ENCODE assay signal across 23 cellular contexts in the genomic region with DNA sequence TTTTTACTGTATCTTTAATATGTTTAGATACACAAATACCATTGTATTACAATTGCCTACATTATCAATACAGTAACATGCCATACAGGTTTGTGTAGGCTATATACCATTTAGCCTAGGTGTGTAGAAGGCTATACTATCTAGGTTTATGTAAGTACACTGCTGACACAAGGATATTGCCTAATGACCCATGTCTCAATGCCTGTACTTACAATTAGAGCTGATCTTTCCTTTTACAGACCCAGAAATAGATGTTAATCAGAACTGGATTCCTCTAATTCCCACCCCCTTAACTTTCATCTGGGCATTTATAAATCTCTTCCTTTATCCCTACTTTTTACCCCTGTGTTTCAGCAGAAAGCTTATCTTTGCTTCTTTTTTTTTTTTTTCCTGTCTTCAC.
DNase-seq lines count a peak whose midpoint lies in the region; ATAC-seq, FAIRE-seq and TF ChIP-seq lines count a peak whose summit lies in the region.
"Had no signal": no experiment of that assay in that cellular context is flagged by ENCODE, and none has a peak within 500 bp of the region (broad histone marks: within the 10 kb centered on the region; RNA-seq: fewer than 3 reads in every experiment).

No MANE protein-coding gene starts in this region.

- H3K79me2 ChIP-seq in astrocyte (ENCODE audit: insufficient read depth, low read length): no peaks in the 10 kb centered on the region
- no peaks in the 10 kb centered on the region for H3K79me2 ChIP-seq in HepG2 (ENCODE audit: insufficient read depth, low read length)

- in situ Hi-C loops in IMR-90 (cut with MboI; ENCODE audit: low sequenced_read_pairs): no loop called here
- in situ Hi-C loops in HepG2 (cut with HindIII; ENCODE audit: extremely low pct_ligation_motif_present, low pct_unique_long_range_greater_than_20kb): no loop called here

- dilution Hi-C loops in IMR-90 (cut with HindIII; ENCODE audit: low sequenced_read_pairs, unreplicated experiment): no loop called here

- H3K4me1 ChIP-seq in IMR-90 (ENCODE audit: control insufficient read depth, insufficient read depth, low read length) (no peaks in the 10 kb centered on the region), astrocyte (ENCODE audit: insufficient read depth, low read length) (no peaks in the 10 kb centered on the region), mesenchymal stem cell (ENCODE audit: control insufficient read depth, insufficient read depth, low read depth, low read length) (no peaks in the 10 kb centered on the region), HepG2 (ENCODE audit: insufficient read depth, low read length) (0 out of 2 replicates have a peak, but pooled peaks cover 1% of the 10 kb centered on the region)
- H3K4me1 ChIP-seq: BE2C; BLaER1 treated with 17β-estradiol and CSF1 and Interleukin-3, amounts not matched to agents 10 nM and 100 nM had no signal

- H2AK5ac ChIP-seq in IMR-90 (ENCODE audit: low read depth, low read length) (no peak overlapping the region), mesenchymal stem cell (ENCODE audit: low read length, severe bottlenecking) (no peak overlapping the region)

- POLR2A ChIA-PET in IMR-90 (lab: Charles Lee; ENCODE audit: unreplicated experiment): no interaction called here
- POLR2A ChIA-PET in HepG2 (lab: Yijun Ruan, JAX): no interaction called here

- no peaks in the 10 kb centered on the region for H3K79me1 ChIP-seq in IMR-90 (ENCODE audit: low read depth in 1 of 2, low read length in 2 of 2)
- H3K79me1 ChIP-seq in mesenchymal stem cell (replicated peaks; ENCODE audit: low read length, poor library complexity, severe bottlenecking): no peaks in the 10 kb centered on the region

- H3K18ac ChIP-seq in IMR-90 (ENCODE audit: low read depth, low read length): peak overlapping the region; percentile 47; the same call in 1 of the 2 replicates
- H3K18ac ChIP-seq in mesenchymal stem cell (ENCODE audit: low read depth in 1 of 2, low read length in 2 of 2): no peak overlapping the region

- no TSS peak for BruUV-seq in IMR-90 (replicated peaks; lab: Mats Ljungman, UMichigan)
- BruUV-seq in HepG2 (replicated peaks; lab: Mats Ljungman, UMichigan): no TSS peak

- H3K27ac Mint-ChIP-seq in astrocyte (ENCODE audit: unreplicated experiment): no peak overlapping the region
- H3K27ac Mint-ChIP-seq: GM23338, H9 had no signal

- no peaks in the 10 kb centered on the region for H3K27me3 ChIP-seq in IMR-90 (ENCODE audit: control insufficient read depth, insufficient read depth, low read length)
- no peaks in the 10 kb centered on the region for H3K27me3 ChIP-seq in astrocyte (ENCODE audit: insufficient read depth, low read length)
- H3K27me3 ChIP-seq in mesenchymal stem cell (ENCODE audit: control insufficient read depth in 1 of 2, insufficient read depth in 1 of 2, low read length in 2 of 2): no peaks in the 10 kb centered on the region
- H3K27me3 ChIP-seq in HepG2 (ENCODE audit: control insufficient read depth in 1 of 2, insufficient read depth in 2 of 2, low read length in 2 of 2): no peaks in the 10 kb centered on the region
- H3K27me3 ChIP-seq: BE2C; BLaER1 treated with 17β-estradiol and CSF1 and Interleukin-3, amounts not matched to agents 10 nM and 100 nM had no signal

- H3K27ac ChIP-seq in IMR-90 (ENCODE audit: insufficient read depth, low read length) (no peak overlapping the region), astrocyte (ENCODE audit: low read depth, low read length) (no peak overlapping the region), mesenchymal stem cell (ENCODE audit: low read length, poor library complexity, severe bottlenecking) (no peak overlapping the region), HepG2 (ENCODE audit: extremely low read length, insufficient read depth, low read length) (no peak overlapping the region), substantia nigra (ENCODE audit: low read depth, low read length, poor library complexity, severe bottlenecking) (no peak overlapping the region)
- H3K27ac ChIP-seq: A549; BLaER1 treated with 17β-estradiol and CSF1 and Interleukin-3, amounts not matched to agents 10 nM and 100 nM had no signal

- no peak overlapping the region for H2BK12ac ChIP-seq in mesenchymal stem cell (ENCODE audit: low read length in 2 of 2)

- H3K9ac ChIP-seq in IMR-90 (ENCODE audit: low read depth, low read length) (no peak overlapping the region), astrocyte (ENCODE audit: low read length) (no peak overlapping the region), mesenchymal stem cell (ENCODE audit: low read length) (no peak overlapping the region), HepG2 (ENCODE audit: insufficient read depth, low read depth, low read length) (no peak overlapping the region)
- H3K9ac ChIP-seq: BLaER1 treated with 17β-estradiol and CSF1 and Interleukin-3, amounts not matched to agents 10 nM and 100 nM had no signal

- H3K36me3 Mint-ChIP-seq in astrocyte (ENCODE audit: low read depth, unreplicated experiment): no peaks in the 10 kb centered on the region

- H4K5ac ChIP-seq in IMR-90 (ENCODE audit: low read depth, low read length): no peak overlapping the region; the same call in 1 of the 2 replicates

- CTCF ChIA-PET in IMR-90 (lab: Yijun Ruan, JAX): interaction anchor here (0.6 to 0.7 kb wide), 3 partner anchors 192 to 619 kb away, joined by 3 to 5 read pairs (median 4); no protein-coding TSS in a partner anchor
- CTCF ChIA-PET in HepG2 (lab: Yijun Ruan, JAX; ENCODE audit: low intra/inter-chr PET ratio, low total read pairs): no interaction called here

- H3K23ac ChIP-seq in IMR-90 (ENCODE audit: low read depth, low read length) (no peak overlapping the region), mesenchymal stem cell (ENCODE audit: low read length in 2 of 2) (no peak overlapping the region)

- H2BK15ac ChIP-seq in IMR-90 (ENCODE audit: low read depth, low read length): no peak overlapping the region
- H2BK15ac ChIP-seq in mesenchymal stem cell (ENCODE audit: low read depth, poor library complexity, severe bottlenecking): no peak overlapping the region

- no peak for TF ChIP-seq CTCF in IMR-90 (conservative IDR thresholded peaks at IDR 0.05; ENCODE audit: low read depth, low read length)
- TF ChIP-seq CTCF in astrocyte (IDR thresholded peaks at IDR 0.05; ENCODE audit: insufficient read depth, low read depth, low read length): no peak
- no peak for TF ChIP-seq CTCF in fibroblast of pulmonary artery (IDR thresholded peaks at IDR 0.05; ENCODE audit: low read length, missing control alignments)
- no peak for TF ChIP-seq CTCF in HepG2 (CRISPR knock-in tag; IDR thresholded peaks at IDR 0.05)

- H3K14ac ChIP-seq in IMR-90 (replicated peaks; ENCODE audit: low read depth, low read length): no peak overlapping the region
- no peak overlapping the region for H3K14ac ChIP-seq in mesenchymal stem cell (ENCODE audit: low read length in 2 of 2)

- H3K4me3 Mint-ChIP-seq in astrocyte (ENCODE audit: unreplicated experiment): no peak overlapping the region
- H3K4me3 Mint-ChIP-seq: CD4-positive, alpha-beta memory T cell; GM23338; H9 had no signal

- no peak for TF ChIP-seq EP300 in HepG2 (IDR thresholded peaks at IDR 0.05; ENCODE audit: low read depth in 2 of 2, low read length in 2 of 2)
- no peak for TF ChIP-seq EP300 in HepG2 (CRISPR knock-in tag; IDR thresholded peaks at IDR 0.05; ENCODE audit: borderline replicate concordance)

- no peak overlapping the region for H2AFZ ChIP-seq in IMR-90 (replicated peaks; ENCODE audit: low read length, poor library complexity)
- no peak overlapping the region for H2AFZ ChIP-seq in astrocyte (ENCODE audit: low read depth, low read length)
- no peak overlapping the region for H2AFZ ChIP-seq in mesenchymal stem cell (ENCODE audit: low read depth, low read length)
- no peak overlapping the region for H2AFZ ChIP-seq in HepG2 (ENCODE audit: low read length)
- H2AFZ ChIP-seq: GM23338 had no signal

- FAIRE-seq in astrocyte (lab: Jason Lieb, UNC) (peak; percentile 23), HepG2 (lab: Jason Lieb, UNC) (no peak)
- FAIRE-seq: A549, GM12891, GM18507 had no signal

- no peak overlapping the region for H2AK9ac ChIP-seq in IMR-90 (replicated peaks; ENCODE audit: low read depth, low read length, poor library complexity)

- H3K9me1 ChIP-seq in IMR-90 (ENCODE audit: insufficient read depth, low read length): 0 out of 2 replicates have a peak, but pooled peaks cover 5% of the 10 kb centered on the region

- H4K91ac ChIP-seq in IMR-90 (ENCODE audit: insufficient read depth, low read depth, low read length) (no peak overlapping the region), mesenchymal stem cell (ENCODE audit: low read length) (no peak overlapping the region)

- H3K36me3 ChIP-seq in IMR-90 (ENCODE audit: control insufficient read depth, insufficient read depth, low read length): no peaks in the 10 kb centered on the region
- no peaks in the 10 kb centered on the region for H3K36me3 ChIP-seq in astrocyte (ENCODE audit: insufficient read depth, low read length)
- no peaks in the 10 kb centered on the region for H3K36me3 ChIP-seq in mesenchymal stem cell (ENCODE audit: control insufficient read depth in 1 of 2, insufficient read depth in 2 of 2, low read depth in 1 of 2, low read length in 2 of 2)
- H3K36me3 ChIP-seq in HepG2 (replicated peaks in 1 of 2; ENCODE audit: control insufficient read depth in 1 of 2, insufficient read depth in 2 of 2, low read length in 2 of 2): no peaks in the 10 kb centered on the region
- H3K36me3 ChIP-seq: BE2C; BLaER1 treated with 17β-estradiol and CSF1 and Interleukin-3, amounts not matched to agents 10 nM and 100 nM had no signal

- H3K9me3 ChIP-seq in IMR-90 (ENCODE audit: control insufficient read depth, insufficient read depth, low read length) (peaks cover 6% of the 10 kb centered on the region; the same call in 1 of the 2 replicates), astrocyte (ENCODE audit: insufficient read depth, low read depth, low read length) (peaks cover 4% of the 10 kb centered on the region), mesenchymal stem cell (ENCODE audit: control insufficient read depth, low read length) (peaks cover 35% of the 10 kb centered on the region), HepG2 (ENCODE audit: low read length) (peaks cover 14% of the 10 kb centered on the region)
- H3K9me3 ChIP-seq: BE2C had no signal

- H2BK20ac ChIP-seq in IMR-90 (ENCODE audit: low read depth, low read length): peak overlapping the region; percentile 32; the same call in 1 of the 2 replicates

- peak; percentile 10 for DNase-seq in IMR-90
- no peak for DNase-seq in astrocyte (ENCODE audit: low read depth)
- DNase-seq in fibroblast of pulmonary artery (ENCODE audit: low read depth): peak; percentile 16
- DNase-seq in mesenchymal stem cell: peak; percentile 56
- DNase-seq in HepG2 (ENCODE audit: low spot score): no peak
- no peak for DNase-seq in SW480 (ENCODE audit: low spot score)
- DNase-seq in substantia nigra (lab: John Stamatoyannopoulos, UW): no peak
- DNase-seq: 8988T; ACHN; BE2C; Calu3; CD4-positive, alpha-beta memory T cell; COR-L47; DMS53; DMS79 treated with DMSO at 0.1 percent for 48 hours; GF-D8; H9 had no signal

- no peak for TF ChIP-seq RAD21 in IMR-90 (IDR thresholded peaks at IDR 0.05; ENCODE audit: low read length)
- TF ChIP-seq RAD21 in HepG2 (CRISPR knock-in tag; IDR thresholded peaks at IDR 0.05): no peak

- peaks cover 9% of the 10 kb centered on the region for H3K4me1 Mint-ChIP-seq in astrocyte (ENCODE audit: low read depth, unreplicated experiment)
- H3K4me1 Mint-ChIP-seq: CD4-positive, alpha-beta memory T cell; GM23338; H9 had no signal

- no peak for ATAC-seq in IMR-90 (ENCODE audit: low read depth)
- ATAC-seq in HepG2: no peak
- ATAC-seq: A549, GM23338, HCT116 had no signal

- H4K20me1 ChIP-seq in IMR-90 (ENCODE audit: insufficient read depth, low read length) (no peaks in the 10 kb centered on the region), astrocyte (ENCODE audit: insufficient read depth, low read length) (no peaks in the 10 kb centered on the region), HepG2 (ENCODE audit: insufficient read depth, low read length) (no peaks in the 10 kb centered on the region)
- H4K20me1 ChIP-seq: BLaER1 treated with 17β-estradiol and CSF1 and Interleukin-3, amounts not matched to agents 10 nM and 100 nM had no signal

- H3K4ac ChIP-seq in IMR-90 (ENCODE audit: low read depth, low read length) (no peak overlapping the region), mesenchymal stem cell (ENCODE audit: low read depth in 1 of 2, low read length in 2 of 2) (no peak overlapping the region)

- H2BK5ac ChIP-seq in IMR-90 (ENCODE audit: low read depth, low read length, poor library complexity, severe bottlenecking) (peak overlapping the region; percentile 38), mesenchymal stem cell (ENCODE audit: low read depth, low read length, poor library complexity, severe bottlenecking) (no peak overlapping the region)

- no peaks in the 10 kb centered on the region for H3K9me3 Mint-ChIP-seq in astrocyte (ENCODE audit: unreplicated experiment)
- H3K9me3 Mint-ChIP-seq: GM23338 had no signal

- intact Hi-C loops in IMR-90 (cut with micrococcal nuclease): no loop called here
- intact Hi-C loops in HepG2 (cut with micrococcal nuclease; ENCODE audit: unreplicated experiment): no loop called here

- TF ChIP-seq POLR2A in IMR-90 (IDR thresholded peaks at IDR 0.05; ENCODE audit: low read depth, low read length) (no peak), HepG2 (IDR thresholded peaks at IDR 0.05; ENCODE audit: insufficient read depth in 1 of 2, low read depth in 2 of 2, low read length in 2 of 2) (no peak)

- H3K4me3 ChIP-seq in IMR-90 (ENCODE audit: insufficient read depth, low read depth, low read length) (no peak overlapping the region), astrocyte (ENCODE audit: insufficient read depth, low read depth, low read length) (no peak overlapping the region), fibroblast of pulmonary artery (replicated peaks; ENCODE audit: low read depth, low read length) (no peak overlapping the region), mesenchymal stem cell (ENCODE audit: insufficient read depth in 1 of 2, low read depth in 1 of 2, low read length in 2 of 2) (no peak overlapping the region), HepG2 (replicated peaks in 1 of 3; ENCODE audit: insufficient read depth in 1 of 3, low read depth in 2 of 3, low read length in 3 of 3) (no peak overlapping the region)
- H3K4me3 ChIP-seq: A549; BLaER1 treated with 17β-estradiol and CSF1 and Interleukin-3, amounts not matched to agents 10 nM and 100 nM; GM23338 had no signal

- H2BK120ac ChIP-seq in IMR-90 (ENCODE audit: low read depth, low read length) (0 out of 2 replicates have a peak overlapping the region, but pooled peaks have one; percentile 3), mesenchymal stem cell (ENCODE audit: low read depth, low read length) (no peak overlapping the region)

- H3K27me3 Mint-ChIP-seq in astrocyte (ENCODE audit: low read depth, unreplicated experiment): no peaks in the 10 kb centered on the region
- H3K27me3 Mint-ChIP-seq: CD4-positive, alpha-beta memory T cell had no signal

- no peak overlapping the region for H3K56ac ChIP-seq in IMR-90 (ENCODE audit: extremely low read depth, insufficient read depth, low read length)

- H3K4me2 ChIP-seq in IMR-90 (ENCODE audit: low read depth, low read length) (no peak overlapping the region), astrocyte (ENCODE audit: low read length) (no peak overlapping the region), mesenchymal stem cell (ENCODE audit: low read length, poor library complexity, severe bottlenecking) (no peak overlapping the region), HepG2 (ENCODE audit: low read depth, low read length) (no peak overlapping the region)
- H3K4me2 ChIP-seq: A549; BLaER1 treated with 17β-estradiol and CSF1 and Interleukin-3, amounts not matched to agents 10 nM and 100 nM; GM23338 had no signal

- no peak overlapping the region for H4K8ac ChIP-seq in IMR-90 (ENCODE audit: low read depth in 2 of 2, low read length in 2 of 2)
- no peak overlapping the region for H4K8ac ChIP-seq in mesenchymal stem cell (ENCODE audit: low read length)

Comparison
In these comparisons a context has a peak if more than half of its experiments do, and no peak if none do; other contexts are left out.
1. DNase-seq: peak in IMR-90 (single experiment), fibroblast of pulmonary artery (single experiment) and mesenchymal stem cell (single experiment); none in astrocyte (single experiment), HepG2 (single experiment), SW480 (single experiment) and substantia nigra (0 of 49).